ENCODE assay signal across 16 cellular contexts in genomic region chr2:9697904-9698303, GRCh38.
DNase-seq lines count a peak whose midpoint lies in the region; ATAC-seq, FAIRE-seq and TF ChIP-seq lines count a peak whose summit lies in the region.
"Had no signal": no experiment of that assay in that cellular context is flagged by ENCODE, and none has a peak within 500 bp of the region (broad histone marks: within the 10 kb centered on the region; RNA-seq: fewer than 3 reads in every experiment).

No MANE protein-coding gene starts in this region.

- no peaks in the 10 kb centered on the region for H3K79me2 ChIP-seq in HepG2 (ENCODE audit: insufficient read depth, low read length)

- H3K36me3 ChIP-seq in BLaER1 (no peaks in the 10 kb centered on the region), Caco-2 (ENCODE audit: control insufficient read depth, insufficient read depth, low read length) (no peaks in the 10 kb centered on the region), HepG2 (replicated peaks in 1 of 2; ENCODE audit: control insufficient read depth in 1 of 2, insufficient read depth in 2 of 2, low read length in 2 of 2) (no peaks in the 10 kb centered on the region), H7 (replicated peaks; ENCODE audit: control insufficient read depth, insufficient read depth, low read length) (no peaks in the 10 kb centered on the region)
- H3K36me3 ChIP-seq: cardiac muscle cell had no signal

- DNase-seq in Caco-2 (no peak), HepG2 (ENCODE audit: low spot score) (no peak), H7 (no peak), AG08396 (ENCODE audit: low spot score) (no peak)
- peak; percentile 38 for DNase-seq in activated CD4-positive, alpha-beta memory T cell treated with anti-CD3 and anti-CD28 coated beads, Interleukin-2, amount 10 ng/mL, durations not matched to agents 7 days and 5 days
- DNase-seq: DMS53, KBM-7, NCI-H1092 treated with DMSO at 0.1 percent for 48 hours, NCI-H82 had no signal

- peaks cover 58% of the 10 kb centered on the region for H3K4me1 ChIP-seq in BLaER1
- H3K4me1 ChIP-seq in Caco-2, result peaks cover 38% of the 10 kb centered on the region
- H3K4me1 ChIP-seq in HepG2 (ENCODE audit: insufficient read depth, low read length), result peaks cover 19% of the 10 kb centered on the region

- H4K20me1 ChIP-seq in BLaER1, result no peaks in the 10 kb centered on the region
- no peaks in the 10 kb centered on the region for H4K20me1 ChIP-seq in HepG2 (ENCODE audit: insufficient read depth, low read length)

- TF ChIP-seq EP300 in HepG2 (IDR thresholded peaks at IDR 0.05; ENCODE audit: low read depth in 2 of 2, low read length in 2 of 2), result no peak
- TF ChIP-seq EP300 in HepG2 (CRISPR knock-in tag; IDR thresholded peaks at IDR 0.05; ENCODE audit: borderline replicate concordance), result no peak

- H3K4me1 Mint-ChIP-seq in Caco-2 (ENCODE audit: low read depth, unreplicated experiment), result peaks cover 19% of the 10 kb centered on the region
- peaks cover 57% of the 10 kb centered on the region for H3K4me1 Mint-ChIP-seq in activated CD4-positive, alpha-beta memory T cell treated with anti-CD3 and anti-CD28 coated beads, Interleukin-2, amount 10 ng/mL, durations not matched to agents 7 days and 5 days
- H3K4me1 Mint-ChIP-seq: B cell had no signal

- POLR2A ChIA-PET in Caco-2 (lab: Charles Lee), result no interaction called here
- POLR2A ChIA-PET in activated CD4-positive, alpha-beta memory T cell treated with anti-CD3 and anti-CD28 coated beads, Interleukin-2, amount 10 ng/mL, durations not matched to agents 7 days and 5 days (lab: Charles Lee), result interaction anchor here (1.2 kb wide), 1 partner anchor 67 kb away, joined by 3 read pairs; the partner anchor contains the start of gene YWHAQ
- POLR2A ChIA-PET in HepG2 (lab: Yijun Ruan, JAX), result no interaction called here

- H2AFZ ChIP-seq in HepG2 (ENCODE audit: low read length), result no peak overlapping the region

- H3K9me3 ChIP-seq in BLaER1 (no peaks in the 10 kb centered on the region), Caco-2 (no peaks in the 10 kb centered on the region), HepG2 (ENCODE audit: low read length) (no peaks in the 10 kb centered on the region)

- H3K9me3 Mint-ChIP-seq in Caco-2 (ENCODE audit: unreplicated experiment), result no peaks in the 10 kb centered on the region
- H3K9me3 Mint-ChIP-seq in activated CD4-positive, alpha-beta memory T cell treated with anti-CD3 and anti-CD28 coated beads, Interleukin-2, amount 10 ng/mL, durations not matched to agents 7 days and 5 days, result peaks cover 8% of the 10 kb centered on the region

- TF ChIP-seq CTCF in Caco-2 (IDR thresholded peaks at IDR 0.05; ENCODE audit: insufficient read depth in 1 of 2, low read depth in 1 of 2, low read length in 1 of 2, severe bottlenecking in 1 of 2, unreplicated experiment in 1 of 2), result no peak
- no peak for TF ChIP-seq CTCF in HepG2 (CRISPR knock-in tag; IDR thresholded peaks at IDR 0.05)

- 13% methylated on average over 5 of the region's 5 CpGs for WGBS in HepG2 (ENCODE audit: low lambda C conversion rate)

- no TSS peak for BruUV-seq in Caco-2 (replicated peaks; lab: Mats Ljungman, UMichigan)
- BruUV-seq in HepG2 (replicated peaks; lab: Mats Ljungman, UMichigan), result no TSS peak

- no peak overlapping the region for H3K4me3 ChIP-seq in BLaER1
- no peak overlapping the region for H3K4me3 ChIP-seq in Caco-2 (ENCODE audit: low read depth, low read length)
- H3K4me3 ChIP-seq in HepG2 (replicated peaks in 1 of 3; ENCODE audit: insufficient read depth in 1 of 3, low read depth in 2 of 3, low read length in 3 of 3), result no peak overlapping the region
- H3K4me3 ChIP-seq in H7 (ENCODE audit: insufficient read depth, low read depth, low read length), result no peak overlapping the region
- H3K4me3 ChIP-seq: cardiac muscle cell had no signal

- 0 out of 2 replicates have a peak overlapping the region, but pooled peaks have one; percentile 34 for H3K9ac ChIP-seq in BLaER1
- no peak overlapping the region for H3K9ac ChIP-seq in HepG2 (ENCODE audit: insufficient read depth, low read depth, low read length)

- H3K27ac ChIP-seq in BLaER1 (peak overlapping the region; percentile 62), HepG2 (ENCODE audit: extremely low read length, insufficient read depth, low read length) (no peak overlapping the region)
- H3K27ac ChIP-seq: cardiac muscle cell, HL-60 had no signal

- FAIRE-seq in HepG2 (lab: Jason Lieb, UNC), result no peak
- FAIRE-seq: keratinocyte had no signal

- in situ Hi-C loops in HepG2 (cut with HindIII; ENCODE audit: extremely low pct_ligation_motif_present, low pct_unique_long_range_greater_than_20kb), result no loop called here

- H3K4me3 Mint-ChIP-seq in Caco-2 (ENCODE audit: unreplicated experiment), result no peak overlapping the region
- H3K4me3 Mint-ChIP-seq in activated CD4-positive, alpha-beta memory T cell treated with anti-CD3 and anti-CD28 coated beads, Interleukin-2, amount 10 ng/mL, durations not matched to agents 7 days and 5 days, result no peak overlapping the region
- H3K4me3 Mint-ChIP-seq: B cell, mesothelial cell of epicardium had no signal

- peak; percentile 24; the same call in 1 of the 3 replicates for ATAC-seq in HepG2
- no peak for ATAC-seq in HG03045 (IDR thresholded peaks at IDR 0.05; ENCODE audit: unreplicated experiment)

- CTCF ChIA-PET in Caco-2 (lab: Charles Lee), result no interaction called here
- CTCF ChIA-PET in activated CD4-positive, alpha-beta memory T cell treated with anti-CD3 and anti-CD28 coated beads, Interleukin-2, amount 10 ng/mL, durations not matched to agents 7 days and 5 days (lab: Charles Lee), result no interaction called here
- CTCF ChIA-PET in HepG2 (lab: Yijun Ruan, JAX; ENCODE audit: low intra/inter-chr PET ratio, low total read pairs), result no interaction called here

- H3K27me3 ChIP-seq in BLaER1, result no peaks in the 10 kb centered on the region
- H3K27me3 ChIP-seq in Caco-2 (replicated peaks; ENCODE audit: control insufficient read depth, insufficient read depth, low read length), result no peaks in the 10 kb centered on the region
- H3K27me3 ChIP-seq in HepG2 (ENCODE audit: control insufficient read depth in 1 of 2, insufficient read depth in 2 of 2, low read length in 2 of 2), result peaks cover 2 to 7% of the 10 kb centered on the region in 2 experiments; a peak in 3 of 5 replicates
- H3K27me3 ChIP-seq in H7 (ENCODE audit: control insufficient read depth, insufficient read depth, low read length), result no peaks in the 10 kb centered on the region
- H3K27me3 ChIP-seq: cardiac muscle cell had no signal

- peak overlapping the region; percentile 69 for H3K27ac Mint-ChIP-seq in Caco-2 (ENCODE audit: unreplicated experiment)
- H3K27ac Mint-ChIP-seq in activated CD4-positive, alpha-beta memory T cell treated with anti-CD3 and anti-CD28 coated beads, Interleukin-2, amount 10 ng/mL, durations not matched to agents 7 days and 5 days, result peak overlapping the region; percentile 44
- H3K27ac Mint-ChIP-seq: B cell, mesothelial cell of epicardium had no signal

- H3K36me3 Mint-ChIP-seq in Caco-2 (ENCODE audit: insufficient read depth, unreplicated experiment), result no peaks in the 10 kb centered on the region
- H3K36me3 Mint-ChIP-seq in activated CD4-positive, alpha-beta memory T cell treated with anti-CD3 and anti-CD28 coated beads, Interleukin-2, amount 10 ng/mL, durations not matched to agents 7 days and 5 days (ENCODE audit: low read depth), result peaks cover 14% of the 10 kb centered on the region
- H3K36me3 Mint-ChIP-seq: mesothelial cell of epicardium had no signal

- no peak for TF ChIP-seq POLR2A in HepG2 (IDR thresholded peaks at IDR 0.05; ENCODE audit: insufficient read depth in 1 of 2, low read depth in 2 of 2, low read length in 2 of 2)

- peak overlapping the region; percentile 55 for H3K4me2 ChIP-seq in BLaER1
- no peak overlapping the region for H3K4me2 ChIP-seq in HepG2 (ENCODE audit: low read depth, low read length)

- H3K27me3 Mint-ChIP-seq in Caco-2 (ENCODE audit: insufficient read depth, unreplicated experiment), result no peaks in the 10 kb centered on the region
- no peaks in the 10 kb centered on the region for H3K27me3 Mint-ChIP-seq in activated CD4-positive, alpha-beta memory T cell treated with anti-CD3 and anti-CD28 coated beads, Interleukin-2, amount 10 ng/mL, durations not matched to agents 7 days and 5 days

- intact Hi-C loops in Caco-2 (cut with micrococcal nuclease; ENCODE audit: unreplicated experiment) (loop anchor here (2.0 kb wide), 2 partner anchors 53 to 67 kb away; partner anchors contain the start of gene YWHAQ), HepG2 (cut with micrococcal nuclease; ENCODE audit: unreplicated experiment) (no loop called here)

- no peak for TF ChIP-seq RAD21 in HepG2 (CRISPR knock-in tag; IDR thresholded peaks at IDR 0.05)

TF ChIP-seq in HepG2, 621 proteins besides CTCF, POLR2A, EP300 and RAD21 (continues in another document):
- TF ChIP-seq ZEB1 (IDR thresholded peaks at IDR 0.05; ENCODE audit: insufficient replicate concordance, low read depth) (no peak), GATAD2A (CRISPR knock-in tag; IDR thresholded peaks at IDR 0.05) (no peak), ZBTB49 (CRISPR knock-in tag; IDR thresholded peaks at IDR 0.05; ENCODE audit: borderline replicate concordance) (no peak), BRF2 (CRISPR knock-in tag; IDR thresholded peaks at IDR 0.05) (no peak), ZNF772 (CRISPR knock-in tag; IDR thresholded peaks at IDR 0.05) (no peak), HNF4A (CRISPR knock-in tag; IDR thresholded peaks at IDR 0.05) (peak; percentile 69)
